In genomic region chr5:57441557-57441956, GRCh38 we compare ENCODE assay signal across 11 cellular contexts. TPM values are rescaled to one million over a fixed set of nuclear protein-coding genes. Genes with fewer than 3 reads are reported as not detected.
A peak's percentile ranks its signal among the peaks of the same experiment; 100 is the strongest.
DNase-seq lines count a peak whose midpoint lies in the region; ATAC-seq lines count a peak whose summit lies in the region.
"Had no signal": no experiment of that assay in that cellular context is flagged by ENCODE, and none has a peak within 500 bp of the region (broad histone marks: within the 10 kb centered on the region; RNA-seq: fewer than 3 reads in every experiment).

No MANE protein-coding gene starts in this region.

- no peak overlapping the region for H3K4me3 Mint-ChIP-seq in naive thymus-derived CD8-positive, alpha-beta T cell

- no peak for ATAC-seq in naive thymus-derived CD8-positive, alpha-beta T cell

- peak; percentile 77 for DNase-seq in AG20443 (ENCODE audit: low spot score)
- DNase-seq in HS-5 (ENCODE audit: low read depth): peak; percentile 93
- peak; percentile 90 for DNase-seq in astrocyte of the hippocampus (ENCODE audit: low read depth, low spot score)
- peak; percentile 70 for DNase-seq in left kidney (ENCODE audit: low read depth, low spot score)
- DNase-seq in NCI-H1694 treated with DMSO at 0.1 percent for 48 hours (lab: John Stamatoyannopoulos, UW): no peak
- no peak for DNase-seq in activated gamma-delta T cell (lab: John Stamatoyannopoulos, UW)
- no peak for DNase-seq in naive thymus-derived CD8-positive, alpha-beta T cell
- no peak for DNase-seq in NCI-H1930 (lab: John Stamatoyannopoulos, UW)
- DNase-seq: DMS79 treated with DMSO at 0.1 percent for 48 hours, naive B cell, SIG-M5 had no signal

- H3K9me3 Mint-ChIP-seq in naive thymus-derived CD8-positive, alpha-beta T cell: no peaks in the 10 kb centered on the region
- H3K9me3 Mint-ChIP-seq: naive B cell had no signal

- no peaks in the 10 kb centered on the region for H3K36me3 Mint-ChIP-seq in naive thymus-derived CD8-positive, alpha-beta T cell
- H3K36me3 Mint-ChIP-seq: naive B cell had no signal

- POLR2A ChIA-PET in naive thymus-derived CD8-positive, alpha-beta T cell (lab: Charles Lee): no interaction called here

- no peak overlapping the region for H3K27ac Mint-ChIP-seq in naive thymus-derived CD8-positive, alpha-beta T cell

- no peaks in the 10 kb centered on the region for H3K4me1 Mint-ChIP-seq in naive thymus-derived CD8-positive, alpha-beta T cell

- H3K27me3 Mint-ChIP-seq in naive thymus-derived CD8-positive, alpha-beta T cell: peaks cover 2 to 33% (median 7%) of the 10 kb centered on the region in 5 donors

RNA-seq across cellular contexts. Expression of gene ACTBL2, which starts 41.1 kb away (rescaled TPM):
- not detected for total RNA-seq in naive thymus-derived CD8-positive, alpha-beta T cell
- polyA plus RNA-seq in naive thymus-derived CD8-positive, alpha-beta T cell: not detected

Comparison
In these comparisons a context has a peak if more than half of its experiments do, and no peak if none do; other contexts are left out.
1. DNase-seq: peak in AG20443 (single experiment), HS-5 (single experiment), astrocyte of the hippocampus (single experiment) and left kidney (single experiment); none in NCI-H1694 treated with DMSO at 0.1 percent for 48 hours (single experiment), activated gamma-delta T cell (single experiment), naive thymus-derived CD8-positive, alpha-beta T cell (0 of 10) and NCI-H1930 (0 of 2).